In the genomic region with DNA sequence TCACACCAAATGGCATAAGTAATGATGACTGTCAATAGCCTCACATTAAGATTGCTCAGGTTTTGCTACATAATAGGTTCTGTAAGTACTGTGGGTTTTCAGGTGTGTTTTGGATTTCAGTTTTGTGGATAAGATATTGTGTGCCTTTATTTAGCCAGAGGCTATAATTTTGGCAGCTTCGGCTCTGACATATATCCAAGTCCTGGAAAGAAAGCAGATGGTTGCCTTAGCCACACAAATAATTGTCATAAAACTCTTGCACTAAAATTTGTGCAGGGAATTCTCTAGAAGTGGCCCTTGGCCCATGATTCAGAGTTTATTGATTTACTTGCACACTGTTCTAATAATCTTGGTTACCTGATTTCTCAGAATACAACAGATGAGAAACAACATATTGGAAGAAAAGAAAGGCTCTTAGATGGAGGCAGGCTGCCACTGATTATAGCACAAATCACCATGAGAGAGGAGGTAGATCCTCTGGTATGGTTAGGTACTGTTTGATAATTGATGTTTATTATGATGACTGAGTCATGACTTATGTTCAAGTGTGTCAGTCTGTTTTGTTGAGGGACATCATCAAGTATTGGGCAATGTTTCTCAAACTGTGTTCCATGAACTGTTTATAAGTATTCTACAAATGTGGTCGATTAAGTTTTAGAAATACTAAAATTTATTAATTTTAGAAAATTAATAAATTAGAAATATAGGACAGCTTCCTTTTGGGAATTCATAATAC, we compare ENCODE assay signal across 2 cellular contexts.
TF ChIP-seq lines count a peak whose summit lies in the region.

No MANE protein-coding gene starts in this region.

TF ChIP-seq in H1, 55 proteins besides CTCF, POLR2A, EP300 and RAD21:
- TF ChIP-seq CEBPB (IDR thresholded peaks at IDR 0.05; ENCODE audit: low read depth, low read length) (0 out of 2 replicates have a peak, but pooled peaks have one; percentile 8), SUZ12 (IDR thresholded peaks at IDR 0.05; ENCODE audit: low read length) (no peak)
TF ChIP-seq in H1: peak in this region for 1.

TF ChIP-seq in liver, 16 proteins besides CTCF, POLR2A, EP300 and RAD21:
- TF ChIP-seq EGR1 (IDR thresholded peaks at IDR 0.05; ENCODE audit: low read depth in 2 of 2) = no peak
- no peak for TF ChIP-seq SP1 (IDR thresholded peaks at IDR 0.05)
- TF ChIP-seq, protein P1, sequence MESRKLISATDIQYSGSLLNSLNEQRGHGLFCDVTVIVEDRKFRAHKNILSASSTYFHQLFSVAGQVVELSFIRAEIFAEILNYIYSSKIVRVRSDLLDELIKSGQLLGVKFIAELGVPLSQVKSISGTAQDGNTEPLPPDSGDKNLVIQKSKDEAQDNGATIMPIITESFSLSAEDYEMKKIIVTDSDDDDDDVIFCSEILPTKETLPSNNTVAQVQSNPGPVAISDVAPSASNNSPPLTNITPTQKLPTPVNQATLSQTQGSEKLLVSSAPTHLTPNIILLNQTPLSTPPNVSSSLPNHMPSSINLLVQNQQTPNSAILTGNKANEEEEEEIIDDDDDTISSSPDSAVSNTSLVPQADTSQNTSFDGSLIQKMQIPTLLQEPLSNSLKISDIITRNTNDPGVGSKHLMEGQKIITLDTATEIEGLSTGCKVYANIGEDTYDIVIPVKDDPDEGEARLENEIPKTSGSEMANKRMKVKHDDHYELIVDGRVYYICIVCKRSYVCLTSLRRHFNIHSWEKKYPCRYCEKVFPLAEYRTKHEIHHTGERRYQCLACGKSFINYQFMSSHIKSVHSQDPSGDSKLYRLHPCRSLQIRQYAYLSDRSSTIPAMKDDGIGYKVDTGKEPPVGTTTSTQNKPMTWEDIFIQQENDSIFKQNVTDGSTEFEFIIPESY (IDR thresholded peaks at IDR 0.05) = peak; percentile 15
- no peak for TF ChIP-seq GABPA (IDR thresholded peaks at IDR 0.05 in 1 of 2, conservative IDR thresholded peaks at IDR 0.05 in 1 of 2)
- TF ChIP-seq FOXA1 (IDR thresholded peaks at IDR 0.05) = no peak
- TF ChIP-seq TAF1 (conservative IDR thresholded peaks at IDR 0.05) = no peak
- TF ChIP-seq, protein P2, sequence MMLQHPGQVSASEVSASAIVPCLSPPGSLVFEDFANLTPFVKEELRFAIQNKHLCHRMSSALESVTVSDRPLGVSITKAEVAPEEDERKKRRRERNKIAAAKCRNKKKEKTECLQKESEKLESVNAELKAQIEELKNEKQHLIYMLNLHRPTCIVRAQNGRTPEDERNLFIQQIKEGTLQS (IDR thresholded peaks at IDR 0.05) = no peak
- no peak for TF ChIP-seq NR2F2 (IDR thresholded peaks at IDR 0.05)
- TF ChIP-seq, protein P3, sequence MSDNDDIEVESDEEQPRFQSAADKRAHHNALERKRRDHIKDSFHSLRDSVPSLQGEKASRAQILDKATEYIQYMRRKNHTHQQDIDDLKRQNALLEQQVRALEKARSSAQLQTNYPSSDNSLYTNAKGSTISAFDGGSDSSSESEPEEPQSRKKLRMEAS (IDR thresholded peaks at IDR 0.05) = no peak
- peak; percentile 34 to 41 for TF ChIP-seq HNF4A (conservative IDR thresholded peaks at IDR 0.05)
- no peak for TF ChIP-seq FOXA2 (IDR thresholded peaks at IDR 0.05)
- no peak for TF ChIP-seq HNF4G (IDR thresholded peaks at IDR 0.05)
- TF ChIP-seq, protein P4, sequence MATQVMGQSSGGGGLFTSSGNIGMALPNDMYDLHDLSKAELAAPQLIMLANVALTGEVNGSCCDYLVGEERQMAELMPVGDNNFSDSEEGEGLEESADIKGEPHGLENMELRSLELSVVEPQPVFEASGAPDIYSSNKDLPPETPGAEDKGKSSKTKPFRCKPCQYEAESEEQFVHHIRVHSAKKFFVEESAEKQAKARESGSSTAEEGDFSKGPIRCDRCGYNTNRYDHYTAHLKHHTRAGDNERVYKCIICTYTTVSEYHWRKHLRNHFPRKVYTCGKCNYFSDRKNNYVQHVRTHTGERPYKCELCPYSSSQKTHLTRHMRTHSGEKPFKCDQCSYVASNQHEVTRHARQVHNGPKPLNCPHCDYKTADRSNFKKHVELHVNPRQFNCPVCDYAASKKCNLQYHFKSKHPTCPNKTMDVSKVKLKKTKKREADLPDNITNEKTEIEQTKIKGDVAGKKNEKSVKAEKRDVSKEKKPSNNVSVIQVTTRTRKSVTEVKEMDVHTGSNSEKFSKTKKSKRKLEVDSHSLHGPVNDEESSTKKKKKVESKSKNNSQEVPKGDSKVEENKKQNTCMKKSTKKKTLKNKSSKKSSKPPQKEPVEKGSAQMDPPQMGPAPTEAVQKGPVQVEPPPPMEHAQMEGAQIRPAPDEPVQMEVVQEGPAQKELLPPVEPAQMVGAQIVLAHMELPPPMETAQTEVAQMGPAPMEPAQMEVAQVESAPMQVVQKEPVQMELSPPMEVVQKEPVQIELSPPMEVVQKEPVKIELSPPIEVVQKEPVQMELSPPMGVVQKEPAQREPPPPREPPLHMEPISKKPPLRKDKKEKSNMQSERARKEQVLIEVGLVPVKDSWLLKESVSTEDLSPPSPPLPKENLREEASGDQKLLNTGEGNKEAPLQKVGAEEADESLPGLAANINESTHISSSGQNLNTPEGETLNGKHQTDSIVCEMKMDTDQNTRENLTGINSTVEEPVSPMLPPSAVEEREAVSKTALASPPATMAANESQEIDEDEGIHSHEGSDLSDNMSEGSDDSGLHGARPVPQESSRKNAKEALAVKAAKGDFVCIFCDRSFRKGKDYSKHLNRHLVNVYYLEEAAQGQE (IDR thresholded peaks at IDR 0.05) = no peak
- no peak for TF ChIP-seq JUND (IDR thresholded peaks at IDR 0.05)
- TF ChIP-seq RXRA (IDR thresholded peaks at IDR 0.05) = peak in 1 of 2 donors; percentile 7
- TF ChIP-seq YY1 (IDR thresholded peaks at IDR 0.05) = no peak
TF ChIP-seq in liver: peak in this region for 3.
